ENCODE assay signal across 11 cellular contexts in genomic region chr9:14156046-14156445, GRCh38.
DNase-seq lines count a peak whose midpoint lies in the region; ATAC-seq and TF ChIP-seq lines count a peak whose summit lies in the region.
"Had no signal": no experiment of that assay in that cellular context is flagged by ENCODE, and none has a peak within 500 bp of the region (broad histone marks: within the 10 kb centered on the region; RNA-seq: fewer than 3 reads in every experiment).

No MANE protein-coding gene starts in this region.

- H3K9me2 ChIP-seq in Loucy (replicated peaks; ENCODE audit: low read depth, low read length) = no peaks in the 10 kb centered on the region

- no peak overlapping the region for H3K27ac Mint-ChIP-seq in glutamatergic neuron (ENCODE audit: unreplicated experiment)

- no peak overlapping the region for H3K9ac ChIP-seq in Loucy (ENCODE audit: low read depth, low read length, poor library complexity, severe bottlenecking)

- H3K4me1 ChIP-seq in Loucy (ENCODE audit: insufficient read depth, low read length, poor library complexity, severe bottlenecking) = peaks cover 64% of the 10 kb centered on the region

- 0 out of 2 replicates have a peak, but pooled peaks cover 4% of the 10 kb centered on the region for H3F3A ChIP-seq in Loucy (ENCODE audit: low read depth)

- no peaks in the 10 kb centered on the region for H3K27me3 ChIP-seq in Loucy (ENCODE audit: insufficient read depth, low read length, poor library complexity, severe bottlenecking)
- H3K27me3 ChIP-seq: gastroesophageal sphincter had no signal

- H3K4me3 ChIP-seq in Loucy (ENCODE audit: low read length, poor library complexity, severe bottlenecking) = peak overlapping the region; percentile 55
- H3K4me3 ChIP-seq: gastroesophageal sphincter had no signal

- no peaks in the 10 kb centered on the region for H3K36me3 ChIP-seq in Loucy (ENCODE audit: insufficient read depth, low read length)
- H3K36me3 ChIP-seq: gastroesophageal sphincter had no signal

- no peak overlapping the region for H2AFZ ChIP-seq in Loucy (ENCODE audit: low read length)

- H4K20me1 ChIP-seq in Loucy (ENCODE audit: insufficient read depth, low read length, poor library complexity, severe bottlenecking) = no peaks in the 10 kb centered on the region

- no peaks in the 10 kb centered on the region for H3K27me3 Mint-ChIP-seq in glutamatergic neuron (ENCODE audit: unreplicated experiment)

- no peak overlapping the region for H3K4me3 Mint-ChIP-seq in glutamatergic neuron (ENCODE audit: unreplicated experiment)

- TF ChIP-seq CTCF in Loucy (conservative IDR thresholded peaks at IDR 0.05; ENCODE audit: low read length) (no peak), glutamatergic neuron (IDR thresholded peaks at IDR 0.05; ENCODE audit: partially characterized antibody, unreplicated experiment) (no peak)

- no peaks in the 10 kb centered on the region for H3K36me3 Mint-ChIP-seq in glutamatergic neuron (ENCODE audit: unreplicated experiment)

- H3K4me2 ChIP-seq in Loucy (ENCODE audit: low read depth, low read length, poor library complexity, severe bottlenecking) = peak overlapping the region; percentile 76

- H3K9me3 Mint-ChIP-seq in glutamatergic neuron (ENCODE audit: unreplicated experiment) = no peaks in the 10 kb centered on the region

- no peaks in the 10 kb centered on the region for H3K4me1 Mint-ChIP-seq in glutamatergic neuron (ENCODE audit: low read depth, unreplicated experiment)

- no peaks in the 10 kb centered on the region for H3K79me2 ChIP-seq in Loucy (ENCODE audit: insufficient read depth, low read length)

- DNase-seq in iPS-NIHi11 (ENCODE audit: low spot score) (no peak), NCI-H526 (lab: John Stamatoyannopoulos, UW) (no peak), glutamatergic neuron (no peak), nucleus accumbens (lab: John Stamatoyannopoulos, UW) (no peak)
- DNase-seq: activated gamma-delta T cell treated with Interleukin-2 at 50 U/mL for 16 hours, OCI-M1 had no signal

- peak; percentile 94 for ATAC-seq in GM18508 (IDR thresholded peaks at IDR 0.05; ENCODE audit: insufficient read depth, unreplicated experiment)
- ATAC-seq in GM19467 (IDR thresholded peaks at IDR 0.05; ENCODE audit: unreplicated experiment) = peak; percentile 98
- peak; percentile 92 for ATAC-seq in HG02970 (IDR thresholded peaks at IDR 0.05; ENCODE audit: low FRiP score, unreplicated experiment)
- ATAC-seq: gastroesophageal sphincter had no signal

- no peaks in the 10 kb centered on the region for H3K9me3 ChIP-seq in Loucy (ENCODE audit: insufficient read depth, low read depth, low read length)
- H3K9me3 ChIP-seq: gastroesophageal sphincter had no signal
